In the genomic region with DNA sequence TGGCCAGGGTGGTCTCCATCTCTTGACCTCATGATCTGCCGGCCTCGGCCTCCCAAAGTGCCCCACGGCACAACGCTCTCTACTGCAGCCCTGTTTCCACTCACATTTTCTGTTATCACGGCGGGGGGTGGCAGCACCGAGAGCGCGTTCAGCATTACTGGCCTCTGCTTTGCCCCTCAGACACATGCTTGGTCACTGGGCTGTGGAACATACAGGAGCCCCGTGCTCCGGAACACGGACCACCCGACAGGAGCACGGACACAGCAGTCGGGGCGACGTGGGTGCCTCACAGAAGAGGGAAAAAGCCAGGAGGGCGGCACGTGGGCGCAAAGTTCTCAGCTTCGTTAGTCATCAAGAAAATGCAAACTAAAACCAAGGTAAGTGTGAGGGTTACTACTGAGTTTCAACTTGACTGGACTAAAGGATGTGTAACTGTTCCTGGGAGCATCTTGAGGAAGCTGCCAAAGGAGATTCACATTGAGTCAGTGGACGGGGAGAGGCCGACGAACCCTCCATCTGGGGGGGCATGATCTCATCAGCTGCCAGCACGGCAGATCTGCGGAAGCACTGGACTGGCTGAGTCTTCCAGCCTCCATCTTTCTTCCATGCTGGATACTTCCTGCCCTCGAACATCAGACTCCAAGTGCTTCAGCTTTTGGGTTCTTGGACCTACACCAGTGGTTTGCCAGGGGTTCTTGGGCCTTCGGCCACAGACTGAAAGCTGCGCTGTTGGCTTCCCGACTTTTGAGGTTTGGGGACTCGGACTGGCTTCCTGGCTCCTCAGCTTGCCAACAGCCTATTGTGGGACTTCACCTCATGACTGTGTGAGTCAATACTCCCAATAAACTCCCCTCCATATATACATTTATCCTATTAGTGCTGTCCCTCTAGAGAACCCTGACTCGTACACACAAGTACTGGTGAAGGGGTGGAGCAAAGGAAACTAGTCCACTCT, we compare ENCODE assay signal across 9 cellular contexts.
DNase-seq lines count a peak whose midpoint lies in the region; TF ChIP-seq lines count a peak whose summit lies in the region.
"Had no signal": no experiment of that assay in that cellular context is flagged by ENCODE, and none has a peak within 500 bp of the region (broad histone marks: within the 10 kb centered on the region; RNA-seq: fewer than 3 reads in every experiment).

No MANE protein-coding gene starts in this region.

- no peak overlapping the region for H3K27ac ChIP-seq in OCI-LY3 (ENCODE audit: low read length)
- H3K27ac ChIP-seq in cingulate gyrus (ENCODE audit: low read depth, low read length) = peak overlapping the region; percentile 32
- H3K27ac ChIP-seq: parathyroid adenoma had no signal

- H3K27me3 ChIP-seq in OCI-LY3 (ENCODE audit: low read depth, low read length) = no peaks in the 10 kb centered on the region
- H3K27me3 ChIP-seq in skeletal muscle satellite cell (ENCODE audit: control insufficient read depth, insufficient read depth, low read length) = no peaks in the 10 kb centered on the region

- peaks cover 34% of the 10 kb centered on the region for H3K4me1 ChIP-seq in OCI-LY3 (ENCODE audit: low read length)
- peaks cover 95% of the 10 kb centered on the region for H3K4me1 ChIP-seq in skeletal muscle satellite cell (ENCODE audit: control insufficient read depth, insufficient read depth, low read length)

- H3K36me3 ChIP-seq in OCI-LY3 (replicated peaks; ENCODE audit: low read depth, low read length) (peaks cover 3% of the 10 kb centered on the region), skeletal muscle satellite cell (ENCODE audit: insufficient read depth, low read length) (peaks cover 21% of the 10 kb centered on the region)

- TF ChIP-seq CTCF in OCI-LY3 (IDR thresholded peaks at IDR 0.05; ENCODE audit: low read depth, low read length) = no peak

- peak; percentile 55 to 60 for DNase-seq in activated CD4-positive, alpha-beta T cell treated with anti-CD3 and anti-CD28 coated beads for 24 hours (ENCODE audit: low read depth in 2 of 2)
- no peak for DNase-seq in activated CD4-positive, alpha-beta T cell treated with anti-CD3 and anti-CD28 coated beads for 1 hour
- DNase-seq in NCI-H2196 (lab: John Stamatoyannopoulos, UW; ENCODE audit: unreplicated experiment) = no peak
- DNase-seq in NCI-H1694 (lab: John Stamatoyannopoulos, UW) = no peak
- DNase-seq in DMS153 treated with DMSO at 0.1 percent for 48 hours (lab: John Stamatoyannopoulos, UW; ENCODE audit: unreplicated experiment) = no peak

- H3K4me2 ChIP-seq in OCI-LY3 (ENCODE audit: low read length) (peak overlapping the region; percentile 48), skeletal muscle satellite cell (ENCODE audit: low read length) (peak overlapping the region; percentile 51)

- H3K4me3 ChIP-seq in OCI-LY3 (ENCODE audit: low read length) (no peak overlapping the region), skeletal muscle satellite cell (ENCODE audit: low read length) (peak overlapping the region; percentile 29)

- H3K9ac ChIP-seq in OCI-LY3 (ENCODE audit: low read length) (no peak overlapping the region), skeletal muscle satellite cell (ENCODE audit: low read depth, low read length) (peak overlapping the region; percentile 56)
- H3K9ac ChIP-seq: parathyroid adenoma had no signal

- peaks cover 99% of the 10 kb centered on the region for H3K79me2 ChIP-seq in OCI-LY3 (ENCODE audit: low read length)

- peaks cover 98% of the 10 kb centered on the region for H4K20me1 ChIP-seq in OCI-LY3 (ENCODE audit: insufficient read depth, low read length)

- no peak overlapping the region for H2AFZ ChIP-seq in OCI-LY3 (ENCODE audit: low read depth, low read length)
- H2AFZ ChIP-seq: parathyroid adenoma had no signal

- H3K9me3 ChIP-seq in OCI-LY3 (ENCODE audit: insufficient read depth, low read length) (no peaks in the 10 kb centered on the region), skeletal muscle satellite cell (replicated peaks; ENCODE audit: low read length) (no peaks in the 10 kb centered on the region)

Comparison
In these comparisons a context has a peak if more than half of its experiments do, and no peak if none do; other contexts are left out.
1. DNase-seq: peak in activated CD4-positive, alpha-beta T cell treated with anti-CD3 and anti-CD28 coated beads for 24 hours (2 of 2); none in activated CD4-positive, alpha-beta T cell treated with anti-CD3 and anti-CD28 coated beads for 1 hour (single experiment), NCI-H2196 (single experiment), NCI-H1694 (single experiment) and DMS153 treated with DMSO at 0.1 percent for 48 hours (single experiment).